Comparison of ENCODE assay signal across 11 cellular contexts in genomic region chr20:20492521-20493334, GRCh38.
DNase-seq lines count a peak whose midpoint lies in the region; ATAC-seq, FAIRE-seq and TF ChIP-seq lines count a peak whose summit lies in the region.
"Had no signal": no experiment of that assay in that cellular context is flagged by ENCODE, and none has a peak within 500 bp of the region (broad histone marks: within the 10 kb centered on the region; RNA-seq: fewer than 3 reads in every experiment).

No MANE protein-coding gene starts in this region.

- no peaks in the 10 kb centered on the region for H4K20me1 ChIP-seq in HepG2 (ENCODE audit: insufficient read depth, low read length)

- no peak overlapping the region for H3K9ac ChIP-seq in liver (ENCODE audit: low read depth in 1 of 2, low read length in 2 of 2)
- no peak overlapping the region for H3K9ac ChIP-seq in HepG2 (ENCODE audit: insufficient read depth, low read depth, low read length)

- no TSS peak for BruUV-seq in HepG2 (replicated peaks; lab: Mats Ljungman, UMichigan)

- TF ChIP-seq RAD21 in liver (IDR thresholded peaks at IDR 0.05) = peak in 1 of 2 donors; percentile 46
- no peak for TF ChIP-seq RAD21 in HepG2 (CRISPR knock-in tag; IDR thresholded peaks at IDR 0.05)

- in situ Hi-C loops in HepG2 (cut with HindIII; ENCODE audit: extremely low pct_ligation_motif_present, low pct_unique_long_range_greater_than_20kb) = no loop called here

- TF ChIP-seq CTCF in liver (IDR thresholded peaks at IDR 0.05; ENCODE audit: low read depth, low read length, missing input control) = no peak
- no peak for TF ChIP-seq CTCF in HepG2 (CRISPR knock-in tag; IDR thresholded peaks at IDR 0.05)
- TF ChIP-seq CTCF in omental fat pad (IDR thresholded peaks at IDR 0.05) = no peak

- WGBS in liver = 84% methylated on average over 14 of the region's 14 CpGs
- 98% methylated on average over 14 of the region's 14 CpGs for WGBS in HepG2 (ENCODE audit: low lambda C conversion rate)

- TF ChIP-seq EP300 in HepG2 (IDR thresholded peaks at IDR 0.05; ENCODE audit: low read depth in 2 of 2, low read length in 2 of 2) = no peak
- TF ChIP-seq EP300 in HepG2 (CRISPR knock-in tag; IDR thresholded peaks at IDR 0.05; ENCODE audit: borderline replicate concordance) = no peak

- no peaks in the 10 kb centered on the region for H3K27me3 Mint-ChIP-seq in activated naive CD8-positive, alpha-beta T cell

- H3K4me2 ChIP-seq in HepG2 (ENCODE audit: low read depth, low read length) = no peak overlapping the region
- H3K4me2 ChIP-seq: smooth muscle cell had no signal

- FAIRE-seq in HepG2 (lab: Jason Lieb, UNC) = no peak

- H3K4me3 ChIP-seq in liver (ENCODE audit: low read depth in 1 of 3, low read length in 3 of 3) = no peak overlapping the region
- no peak overlapping the region for H3K4me3 ChIP-seq in HepG2 (replicated peaks in 1 of 3; ENCODE audit: insufficient read depth in 1 of 3, low read depth in 2 of 3, low read length in 3 of 3)
- H3K4me3 ChIP-seq: smooth muscle cell had no signal

- H3K27me3 ChIP-seq in liver (ENCODE audit: control insufficient read depth in 4 of 4, insufficient read depth in 4 of 4, low read length in 3 of 4) = no peaks in the 10 kb centered on the region
- H3K27me3 ChIP-seq in HepG2 (ENCODE audit: control insufficient read depth in 1 of 2, insufficient read depth in 2 of 2, low read length in 2 of 2) = no peaks in the 10 kb centered on the region

- H3K4me1 ChIP-seq in liver (ENCODE audit: control insufficient read depth in 4 of 4, insufficient read depth in 4 of 4, low read length in 3 of 4) = peaks cover 0 to 16% (median 11%) of the 10 kb centered on the region in 4 donors
- H3K4me1 ChIP-seq in HepG2 (ENCODE audit: insufficient read depth, low read length) = peaks cover 1% of the 10 kb centered on the region; the same call in 1 of the 2 replicates

- CTCF ChIA-PET in HepG2 (lab: Yijun Ruan, JAX; ENCODE audit: low intra/inter-chr PET ratio, low total read pairs) = no interaction called here

- H3K79me2 ChIP-seq in HepG2 (ENCODE audit: insufficient read depth, low read length) = no peaks in the 10 kb centered on the region

- no peak overlapping the region for H3K27ac ChIP-seq in liver (ENCODE audit: low read depth in 1 of 2, low read length in 2 of 2)
- H3K27ac ChIP-seq in HepG2 (ENCODE audit: extremely low read length, insufficient read depth, low read length) = no peak overlapping the region
- H3K27ac ChIP-seq: C4-2B had no signal

- no peak for TF ChIP-seq POLR2A in HepG2 (IDR thresholded peaks at IDR 0.05; ENCODE audit: insufficient read depth in 1 of 2, low read depth in 2 of 2, low read length in 2 of 2)

- H3K9me3 Mint-ChIP-seq in activated naive CD8-positive, alpha-beta T cell (ENCODE audit: low read depth) = no peaks in the 10 kb centered on the region

- H3K4me3 Mint-ChIP-seq in activated naive CD8-positive, alpha-beta T cell = no peak overlapping the region

- DNase-seq in HepG2 (ENCODE audit: low spot score) = no peak
- peak; percentile 75 for DNase-seq in islet precursor cell
- DNase-seq in activated T-cell treated with anti-CD3 and anti-CD28 coated beads, Interleukin-2, amount 50 U/mL, for 48 hours = no peak
- DNase-seq in NCI-H187 (lab: John Stamatoyannopoulos, UW) = no peak
- DNase-seq in omental fat pad (ENCODE audit: low spot score) = no peak
- DNase-seq: SW 1271 had no signal

- peaks cover 34% of the 10 kb centered on the region for H3K36me3 Mint-ChIP-seq in activated naive CD8-positive, alpha-beta T cell

- POLR2A ChIA-PET in HepG2 (lab: Yijun Ruan, JAX) = no interaction called here

- H2AFZ ChIP-seq in HepG2 (ENCODE audit: low read length) = no peak overlapping the region

- peak overlapping the region; percentile 96 for H3K27ac Mint-ChIP-seq in activated naive CD8-positive, alpha-beta T cell

- H3K36me3 ChIP-seq in liver (ENCODE audit: control insufficient read depth in 4 of 4, insufficient read depth in 3 of 4, low read depth in 1 of 4, low read length in 3 of 4) = peaks cover 11 to 49% (median 33%) of the 10 kb centered on the region in 4 donors
- H3K36me3 ChIP-seq in HepG2 (replicated peaks in 1 of 2; ENCODE audit: control insufficient read depth in 1 of 2, insufficient read depth in 2 of 2, low read length in 2 of 2) = peaks cover 9 to 17% of the 10 kb centered on the region in 2 experiments; a peak in 4 of 5 replicates

- peaks cover 37% of the 10 kb centered on the region for H3K4me1 Mint-ChIP-seq in activated naive CD8-positive, alpha-beta T cell (ENCODE audit: low read depth)

- ATAC-seq in HepG2 (no peak), GM18907 (IDR thresholded peaks at IDR 0.05; ENCODE audit: unreplicated experiment) (no peak), omental fat pad (ENCODE audit: low FRiP score) (no peak)

- intact Hi-C loops in HepG2 (cut with micrococcal nuclease; ENCODE audit: unreplicated experiment) = no loop called here

- H3K9me3 ChIP-seq in liver (ENCODE audit: control insufficient read depth in 4 of 4, low read length in 3 of 4) (no peaks in the 10 kb centered on the region), HepG2 (ENCODE audit: low read length) (no peaks in the 10 kb centered on the region)

TF ChIP-seq in liver, 16 proteins besides CTCF, POLR2A, EP300 and RAD21:
- TF ChIP-seq ATF3 (IDR thresholded peaks at IDR 0.05) (no peak), HNF4A (conservative IDR thresholded peaks at IDR 0.05) (peak; percentile 71 to 88), FOXA2 (IDR thresholded peaks at IDR 0.05) (no peak), HNF4G (IDR thresholded peaks at IDR 0.05) (peak; percentile 38), RXRA (IDR thresholded peaks at IDR 0.05) (peak; percentile 89 to 91), SP1 (IDR thresholded peaks at IDR 0.05) (peak; percentile 62), YY1 (IDR thresholded peaks at IDR 0.05) (peak; percentile 23), NR2F2 (IDR thresholded peaks at IDR 0.05) (peak; percentile 98), EGR1 (IDR thresholded peaks at IDR 0.05; ENCODE audit: low read depth in 2 of 2) (no peak)

TF ChIP-seq in HepG2, 621 proteins besides CTCF, POLR2A, EP300 and RAD21:
- TF ChIP-seq ZBTB49 (CRISPR knock-in tag; IDR thresholded peaks at IDR 0.05; ENCODE audit: borderline replicate concordance) (no peak), ZNF460 (CRISPR knock-in tag; IDR thresholded peaks at IDR 0.05; ENCODE audit: borderline replicate concordance) (no peak), E2F5 (CRISPR knock-in tag; conservative IDR thresholded peaks at IDR 0.05) (no peak), RXRA (CRISPR knock-in tag; IDR thresholded peaks at IDR 0.05) (no peak), U2AF1 (optimal IDR thresholded peaks at IDR 0.05; ENCODE audit: low read depth, low read length) (no peak), PCBP2 (optimal IDR thresholded peaks at IDR 0.05; ENCODE audit: low read depth, low read length, poor library complexity, severe bottlenecking) (no peak), ZNF44 (CRISPR knock-in tag; IDR thresholded peaks at IDR 0.05) (no peak), KDM2A (CRISPR knock-in tag; IDR thresholded peaks at IDR 0.05; ENCODE audit: borderline replicate concordance, low read depth) (no peak), SRY (CRISPR knock-in tag; IDR thresholded peaks at IDR 0.05) (no peak), IKZF5 (CRISPR knock-in tag; IDR thresholded peaks at IDR 0.05) (no peak)
